In genomic region chr12:25764892-25765291, GRCh38 we compare ENCODE assay signal across 18 cellular contexts.
"Had no signal": no experiment of that assay in that cellular context is flagged by ENCODE, and none has a peak within 500 bp of the region (broad histone marks: within the 10 kb centered on the region; RNA-seq: fewer than 3 reads in every experiment).

No MANE protein-coding gene starts in this region.

- H3K4me1 Mint-ChIP-seq: activated naive CD8-positive, alpha-beta T cell treated with anti-CD3 and anti-CD28 coated beads for 36 hours; stimulated activated memory B cell treated with anti-CD40 and anti-IgM and Interleukin-4, amounts not matched to agents 10 μg/mL and 1 μg/mL and 100 μg/mL, for 72 hours had no signal

- H3K27ac ChIP-seq: ascending aorta, colonic mucosa, tibial nerve had no signal

- H3K36me3 Mint-ChIP-seq: activated CD4-positive, alpha-beta memory T cell treated with anti-CD3 and anti-CD28 coated beads for 36 hours; activated naive CD8-positive, alpha-beta T cell treated with anti-CD3 and anti-CD28 coated beads for 36 hours; naive thymus-derived CD4-positive, alpha-beta T cell; stimulated activated memory B cell treated with anti-CD40 and anti-IgM and Interleukin-4, amounts not matched to agents 10 μg/mL and 1 μg/mL and 100 μg/mL, for 72 hours had no signal

- H3K4me1 ChIP-seq: ascending aorta, colonic mucosa had no signal

- H3K9me3 ChIP-seq: ascending aorta, colonic mucosa, tibial nerve had no signal

- DNase-seq: activated CD4-positive, alpha-beta memory T cell treated with anti-CD3 and anti-CD28 coated beads for 36 hours; activated CD4-positive, alpha-beta T cell treated with anti-CD3 and anti-CD28 coated beads for 1 hour; activated gamma-delta T cell; activated naive CD8-positive, alpha-beta T cell treated with anti-CD3 and anti-CD28 coated beads for 36 hours; activated T-cell treated with anti-CD3 and anti-CD28 coated beads, Interleukin-2, amount 50 U/mL, for 48 hours; caudate nucleus; colonic mucosa; effector CD8-positive, alpha-beta T cell; left cardiac atrium; naive thymus-derived CD4-positive, alpha-beta T cell; right cardiac atrium; stimulated activated CD4-positive, alpha-beta T cell treated with anti-CD3 and anti-CD28 coated beads, Interleukin-1b, Interleukin-23, amount 100 ng/mL, for 48 hours; T-helper 9 cell had no signal

- H3K27ac Mint-ChIP-seq: activated CD4-positive, alpha-beta memory T cell treated with anti-CD3 and anti-CD28 coated beads for 36 hours; activated naive CD8-positive, alpha-beta T cell treated with anti-CD3 and anti-CD28 coated beads for 36 hours; naive thymus-derived CD4-positive, alpha-beta T cell; progenitor cell of endocrine pancreas; stimulated activated memory B cell treated with anti-CD40 and anti-IgM and Interleukin-4, amounts not matched to agents 10 μg/mL and 1 μg/mL and 100 μg/mL, for 72 hours had no signal

- H3K4me3 ChIP-seq: ascending aorta, colonic mucosa, lung, tibial nerve had no signal

- H3K9me3 Mint-ChIP-seq: activated naive CD8-positive, alpha-beta T cell treated with anti-CD3 and anti-CD28 coated beads for 36 hours; naive thymus-derived CD4-positive, alpha-beta T cell; stimulated activated memory B cell treated with anti-CD40 and anti-IgM and Interleukin-4, amounts not matched to agents 10 μg/mL and 1 μg/mL and 100 μg/mL, for 72 hours had no signal

- H3K4me3 Mint-ChIP-seq: activated CD4-positive, alpha-beta memory T cell treated with anti-CD3 and anti-CD28 coated beads for 36 hours; activated naive CD8-positive, alpha-beta T cell treated with anti-CD3 and anti-CD28 coated beads for 36 hours; naive thymus-derived CD4-positive, alpha-beta T cell; stimulated activated memory B cell treated with anti-CD40 and anti-IgM and Interleukin-4, amounts not matched to agents 10 μg/mL and 1 μg/mL and 100 μg/mL, for 72 hours had no signal

- H3K27me3 Mint-ChIP-seq: activated CD4-positive, alpha-beta memory T cell treated with anti-CD3 and anti-CD28 coated beads for 36 hours; activated naive CD8-positive, alpha-beta T cell treated with anti-CD3 and anti-CD28 coated beads for 36 hours; progenitor cell of endocrine pancreas had no signal

- H3K27me3 ChIP-seq: ascending aorta, colonic mucosa, tibial nerve had no signal

- H3K36me3 ChIP-seq: ascending aorta, colonic mucosa, tibial nerve had no signal
